35 cellular contexts compared by ENCODE assay signal in the genomic region with DNA sequence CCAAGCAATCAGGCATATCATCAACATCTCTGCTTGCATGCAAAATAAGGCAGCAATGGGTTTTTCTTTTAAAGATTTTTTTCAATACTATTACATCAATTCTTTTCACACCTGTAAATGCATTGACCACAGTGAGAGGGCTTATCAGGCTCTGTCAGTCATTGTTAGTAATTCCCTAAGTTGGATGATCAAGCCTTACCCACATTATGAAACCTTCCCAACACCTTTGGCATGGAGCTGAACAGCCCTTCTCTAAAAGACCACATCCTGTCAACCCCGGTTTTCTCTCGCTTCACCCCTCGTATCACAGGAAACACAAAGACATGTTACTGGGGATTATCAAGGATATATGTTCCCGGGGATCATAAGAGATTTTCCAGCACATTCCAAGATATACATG.
"Had no signal": no experiment of that assay in that cellular context is flagged by ENCODE, and none has a peak within 500 bp of the region (broad histone marks: within the 10 kb centered on the region; RNA-seq: fewer than 3 reads in every experiment).

No MANE protein-coding gene starts in this region.

- H3K4me3 Mint-ChIP-seq: activated B cell treated with CpG ODN at 0.5 μM for 24 hours; activated CD4-positive, alpha-beta memory T cell treated with anti-CD3 and anti-CD28 coated beads, Interleukin-2, amount 10 ng/mL, durations not matched to agents 7 days and 5 days; activated CD4-positive, alpha-beta T cell treated with anti-CD3 and anti-CD28 coated beads for 36 hours; activated CD4-positive, alpha-beta T cell treated with anti-CD3 and anti-CD28 coated beads, Interleukin-2, amount 10 ng/mL, durations not matched to agents 7 days and 5 days; activated CD8-positive, alpha-beta memory T cell treated with anti-CD3 and anti-CD28 coated beads, Interleukin-2, amount 10 ng/mL, durations not matched to agents 7 days and 5 days; activated CD8-positive, alpha-beta T cell treated with anti-CD3 and anti-CD28 coated beads, Interleukin-2, amount 10 ng/mL, durations not matched to agents 7 days and 5 days; activated naive CD4-positive, alpha-beta T cell treated with anti-CD3 and anti-CD28 coated beads for 36 hours; activated naive CD8-positive, alpha-beta T cell treated with anti-CD3 and anti-CD28 coated beads for 36 hours; activated T-cell treated with anti-CD3 and anti-CD28 coated beads, Interleukin-2, amount 50 U/mL, for 24 hours; activated T-helper 17 cell treated with anti-CD3 and anti-CD28 coated beads, Interleukin-2, amount 50 U/mL, for 72 hours; T-helper 1 cell treated with Interleukin-12 subunit alpha and Interleukin-12 subunit beta and Interleukin-4 antibody, amounts not matched to agents 30 μg/mL and 1 μg/mL, for 36 hours; T-helper 2 cell treated with Interferon-gamma antibody and Interleukin-4, amounts not matched to agents 5 μg/mL and 100 μg/mL, for 36 hours had no signal

- FAIRE-seq: astrocyte, TTC549 had no signal

- H3K27me3 ChIP-seq: adrenal gland, body of pancreas, brain microvascular endothelial cell, breast epithelium had no signal

- H3K36me3 Mint-ChIP-seq: activated CD8-positive, alpha-beta memory T cell treated with anti-CD3 and anti-CD28 coated beads, Interleukin-2, amount 10 ng/mL, durations not matched to agents 7 days and 5 days; activated naive CD4-positive, alpha-beta T cell treated with anti-CD3 and anti-CD28 coated beads, Interleukin-2, amount 50 U/mL, for 72 hours; activated naive CD8-positive, alpha-beta T cell treated with anti-CD3 and anti-CD28 coated beads for 36 hours had no signal

- H3K27ac ChIP-seq: adrenal gland, body of pancreas, brain microvascular endothelial cell, breast epithelium, VCaP had no signal

- DNase-seq: activated B cell treated with CpG ODN at 0.5 μM for 24 hours; activated CD4-positive, alpha-beta memory T cell treated with anti-CD3 and anti-CD28 coated beads, Interleukin-2, amount 10 ng/mL, durations not matched to agents 7 days and 5 days; activated CD4-positive, alpha-beta T cell treated with anti-CD3 and anti-CD28 coated beads for 1 hour; activated CD4-positive, alpha-beta T cell treated with anti-CD3 and anti-CD28 coated beads for 36 hours; activated CD4-positive, alpha-beta T cell treated with anti-CD3 and anti-CD28 coated beads for 48 hours; activated CD4-positive, alpha-beta T cell treated with anti-CD3 and anti-CD28 coated beads, Interleukin-2, amount 10 ng/mL, durations not matched to agents 7 days and 5 days; activated CD4-positive, alpha-beta T cell treated with anti-CD3 and anti-CD28 coated beads, Interleukin-2, amount 50 U/mL, for 48 hours; activated CD8-positive, alpha-beta memory T cell treated with anti-CD3 and anti-CD28 coated beads for 24 hours; activated CD8-positive, alpha-beta memory T cell treated with anti-CD3 and anti-CD28 coated beads, Interleukin-2, amount 10 ng/mL, durations not matched to agents 7 days and 5 days; activated CD8-positive, alpha-beta memory T cell treated with anti-CD3 and anti-CD28 coated beads, Interleukin-2, amount 50 U/mL, for 48 hours; activated CD8-positive, alpha-beta T cell treated with anti-CD3 and anti-CD28 coated beads, Interleukin-2, amount 10 ng/mL, durations not matched to agents 7 days and 5 days; activated effector memory CD4-positive, alpha-beta T cell treated with anti-CD3 and anti-CD28 coated beads, Interleukin-2, amount 50 U/mL, for 16 hours; activated gamma-delta T cell treated with Interleukin-2 at 50 U/mL for 16 hours; activated naive CD4-positive, alpha-beta T cell; activated naive CD4-positive, alpha-beta T cell treated with anti-CD3 and anti-CD28 coated beads for 36 hours; activated naive CD4-positive, alpha-beta T cell treated with anti-CD3 and anti-CD28 coated beads, Interleukin-2, amount 50 U/mL, for 16 hours; activated naive CD8-positive, alpha-beta T cell treated with anti-CD3 and anti-CD28 coated beads for 36 hours; activated T-cell treated with anti-CD3 and anti-CD28 coated beads, Interleukin-2, amount 50 U/mL, for 24 hours; activated T-cell treated with anti-CD3 and anti-CD28 coated beads, Interleukin-2, amount 50 U/mL, for 48 hours; adrenal gland; amniotic stem cell; aorta; body of pancreas; brain microvascular endothelial cell; central memory CD4-positive, alpha-beta T cell; T-helper 1 cell; T-helper 9 cell had no signal

- H3K9me3 Mint-ChIP-seq: activated B cell treated with CpG ODN at 0.5 μM for 24 hours; activated CD4-positive, alpha-beta memory T cell treated with anti-CD3 and anti-CD28 coated beads, Interleukin-2, amount 10 ng/mL, durations not matched to agents 7 days and 5 days; activated CD4-positive, alpha-beta T cell treated with anti-CD3 and anti-CD28 coated beads, Interleukin-2, amount 10 ng/mL, durations not matched to agents 7 days and 5 days; activated naive CD4-positive, alpha-beta T cell treated with anti-CD3 and anti-CD28 coated beads for 36 hours; activated naive CD4-positive, alpha-beta T cell treated with anti-CD3 and anti-CD28 coated beads, Interleukin-2, amount 50 U/mL, for 72 hours; activated naive CD8-positive, alpha-beta T cell treated with anti-CD3 and anti-CD28 coated beads for 36 hours; activated T-cell treated with anti-CD3 and anti-CD28 coated beads, Interleukin-2, amount 50 U/mL, for 24 hours; activated T-helper 17 cell treated with anti-CD3 and anti-CD28 coated beads, Interleukin-2, amount 50 U/mL, for 72 hours; T-helper 1 cell treated with Interleukin-12 subunit alpha and Interleukin-12 subunit beta and Interleukin-4 antibody, amounts not matched to agents 30 μg/mL and 1 μg/mL, for 36 hours; T-helper 2 cell treated with Interferon-gamma antibody and Interleukin-4, amounts not matched to agents 5 μg/mL and 100 μg/mL, for 36 hours had no signal

- H3K9me3 ChIP-seq: adrenal gland, body of pancreas, breast epithelium had no signal

- H3K4me1 ChIP-seq: adrenal gland, body of pancreas, breast epithelium had no signal

- H3K36me3 ChIP-seq: adrenal gland, brain microvascular endothelial cell, breast epithelium had no signal

- H3K27me3 Mint-ChIP-seq: activated CD4-positive, alpha-beta T cell treated with anti-CD3 and anti-CD28 coated beads for 36 hours; activated T-cell treated with anti-CD3 and anti-CD28 coated beads, Interleukin-2, amount 50 U/mL, for 24 hours had no signal

- H3K27ac Mint-ChIP-seq: activated B cell treated with CpG ODN at 0.5 μM for 24 hours; activated CD4-positive, alpha-beta memory T cell treated with anti-CD3 and anti-CD28 coated beads, Interleukin-2, amount 10 ng/mL, durations not matched to agents 7 days and 5 days; activated CD4-positive, alpha-beta T cell treated with anti-CD3 and anti-CD28 coated beads for 36 hours; activated CD4-positive, alpha-beta T cell treated with anti-CD3 and anti-CD28 coated beads, Interleukin-2, amount 10 ng/mL, durations not matched to agents 7 days and 5 days; activated CD8-positive, alpha-beta memory T cell treated with anti-CD3 and anti-CD28 coated beads, Interleukin-2, amount 10 ng/mL, durations not matched to agents 7 days and 5 days; activated CD8-positive, alpha-beta T cell treated with anti-CD3 and anti-CD28 coated beads, Interleukin-2, amount 10 ng/mL, durations not matched to agents 7 days and 5 days; activated naive CD4-positive, alpha-beta T cell treated with anti-CD3 and anti-CD28 coated beads for 36 hours; activated naive CD4-positive, alpha-beta T cell treated with anti-CD3 and anti-CD28 coated beads, Interleukin-2, amount 50 U/mL, for 72 hours; activated naive CD8-positive, alpha-beta T cell treated with anti-CD3 and anti-CD28 coated beads for 36 hours; activated T-cell treated with anti-CD3 and anti-CD28 coated beads, Interleukin-2, amount 50 U/mL, for 24 hours; activated T-helper 17 cell treated with anti-CD3 and anti-CD28 coated beads, Interleukin-2, amount 50 U/mL, for 72 hours; T-helper 1 cell treated with Interleukin-12 subunit alpha and Interleukin-12 subunit beta and Interleukin-4 antibody, amounts not matched to agents 30 μg/mL and 1 μg/mL, for 36 hours; T-helper 2 cell treated with Interferon-gamma antibody and Interleukin-4, amounts not matched to agents 5 μg/mL and 100 μg/mL, for 36 hours had no signal

- H3K4me1 Mint-ChIP-seq: activated B cell treated with CpG ODN at 0.5 μM for 24 hours; activated CD4-positive, alpha-beta memory T cell treated with anti-CD3 and anti-CD28 coated beads, Interleukin-2, amount 10 ng/mL, durations not matched to agents 7 days and 5 days; activated CD4-positive, alpha-beta T cell treated with anti-CD3 and anti-CD28 coated beads for 36 hours; activated CD4-positive, alpha-beta T cell treated with anti-CD3 and anti-CD28 coated beads, Interleukin-2, amount 10 ng/mL, durations not matched to agents 7 days and 5 days; activated naive CD8-positive, alpha-beta T cell treated with anti-CD3 and anti-CD28 coated beads for 36 hours; activated T-helper 17 cell treated with anti-CD3 and anti-CD28 coated beads, Interleukin-2, amount 50 U/mL, for 72 hours had no signal

- H3K4me3 ChIP-seq: adrenal gland, body of pancreas, breast epithelium had no signal

- ATAC-seq: activated CD4-positive, alpha-beta T cell treated with anti-CD3 and anti-CD28 coated beads for 36 hours; activated CD8-positive, alpha-beta memory T cell treated with anti-CD3 and anti-CD28 coated beads, Interleukin-2, amount 10 ng/mL, durations not matched to agents 7 days and 5 days; activated CD8-positive, alpha-beta T cell treated with anti-CD3 and anti-CD28 coated beads, Interleukin-2, amount 10 ng/mL, durations not matched to agents 7 days and 5 days; activated naive CD4-positive, alpha-beta T cell treated with anti-CD3 and anti-CD28 coated beads, Interleukin-2, amount 50 U/mL, for 72 hours; activated T-helper 17 cell treated with anti-CD3 and anti-CD28 coated beads, Interleukin-2, amount 50 U/mL, for 72 hours; body of pancreas had no signal
